Comparison of ENCODE assay signal across 25 cellular contexts in the genomic region with DNA sequence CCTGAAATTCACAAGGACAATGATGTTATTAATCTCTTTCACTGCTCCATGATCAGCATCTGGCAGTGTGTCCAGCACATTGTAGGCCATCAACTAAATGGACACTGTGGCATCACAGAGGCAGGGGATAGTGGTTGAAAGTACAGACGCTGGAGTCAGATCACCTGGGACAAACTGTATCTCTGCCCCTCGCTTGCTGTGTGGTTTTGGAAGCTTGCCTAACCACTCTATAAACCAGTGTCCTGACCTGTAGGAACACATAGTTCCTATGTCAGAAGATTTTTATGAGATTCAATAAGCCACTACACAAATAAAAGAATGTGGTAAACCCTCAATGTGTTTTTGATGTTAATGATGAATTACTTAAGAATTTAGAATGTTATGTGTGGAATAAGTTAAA.
DNase-seq lines count a peak whose midpoint lies in the region; ATAC-seq and TF ChIP-seq lines count a peak whose summit lies in the region.
"Had no signal": no experiment of that assay in that cellular context is flagged by ENCODE, and none has a peak within 500 bp of the region (broad histone marks: within the 10 kb centered on the region; RNA-seq: fewer than 3 reads in every experiment).

No MANE protein-coding gene starts in this region.

- in situ Hi-C loops in astrocyte of the cerebellum (cut with HindIII; ENCODE audit: low sequenced_read_pairs) = no loop called here

- H3K4me3 ChIP-seq in astrocyte of the cerebellum (ENCODE audit: low read depth, low read length) = no peak overlapping the region
- H3K4me3 ChIP-seq: HAP-1, lower lobe of right lung, Peyer's patch, SJCRH30, spleen, transverse colon had no signal

- no peak for ATAC-seq in left lobe of liver
- ATAC-seq: activated T-cell treated with anti-CD3 and anti-CD28 coated beads, Interleukin-2, amount 50 U/mL, for 72 hours; lower lobe of right lung had no signal

- TF ChIP-seq CTCF in astrocyte of the cerebellum (IDR thresholded peaks at IDR 0.05; ENCODE audit: low read depth, low read length, missing control alignments) = no peak

- no peak for TF ChIP-seq POLR2A in erythroblast (IDR thresholded peaks at IDR 0.05; ENCODE audit: low read length)

- DNase-seq in A172 (ENCODE audit: low spot score) (peak; percentile 33), HT1080 (ENCODE audit: low read depth) (peak; percentile 20), astrocyte of the cerebellum (ENCODE audit: low read depth) (peak; percentile 59), glomerular visceral epithelial cell (ENCODE audit: extremely low spot score) (peak; percentile 33), inferior parietal cortex (ENCODE audit: extremely low spot score) (no peak), left lobe of liver (ENCODE audit: low spot score) (no peak), DMS53 (lab: John Stamatoyannopoulos, UW) (no peak), erythroblast (lab: John Stamatoyannopoulos, UW) (no peak)
- DNase-seq: activated CD4-positive, alpha-beta T cell treated with anti-CD3 and anti-CD28 coated beads, Interleukin-2, amount 50 U/mL, for 4 hours; activated CD4-positive, CD25-positive, alpha-beta regulatory T cell; activated naive CD4-positive, alpha-beta T cell treated with Interleukin-2 at 50 U/mL for 16 hours; activated T-cell treated with anti-CD3 and anti-CD28 coated beads, Interleukin-2, amount 50 U/mL, for 72 hours; amniotic stem cell; caudate nucleus; Kasumi-1; lower lobe of right lung; NCI-H1048; NCI-H187; NCI-H2227 treated with DMSO at 0.1 percent for 48 hours; NCI-H526 treated with DMSO at 0.1 percent for 48 hours; Peyer's patch; SJCRH30; spleen; transverse colon had no signal

Comparison
In these comparisons a context has a peak if more than half of its experiments do, and no peak if none do; other contexts are left out.
1. DNase-seq: peak in A172 (single experiment), HT1080 (single experiment), astrocyte of the cerebellum (single experiment) and glomerular visceral epithelial cell (single experiment); none in inferior parietal cortex (single experiment), left lobe of liver (single experiment), DMS53 (single experiment) and erythroblast (0 of 2).